In genomic region chr3:156416846-156417581, GRCh38 we compare ENCODE assay signal across 19 cellular contexts.
DNase-seq lines count a peak whose midpoint lies in the region; ATAC-seq and TF ChIP-seq lines count a peak whose summit lies in the region.
"Had no signal": no experiment of that assay in that cellular context is flagged by ENCODE, and none has a peak within 500 bp of the region (broad histone marks: within the 10 kb centered on the region; RNA-seq: fewer than 3 reads in every experiment).

No MANE protein-coding gene starts in this region.

- no peaks in the 10 kb centered on the region for H3K9me3 Mint-ChIP-seq in Caco-2 (ENCODE audit: unreplicated experiment)
- H3K9me3 Mint-ChIP-seq: activated naive CD8-positive, alpha-beta T cell treated with anti-CD3 and anti-CD28 coated beads for 36 hours had no signal

- H3K27me3 ChIP-seq in Caco-2 (replicated peaks; ENCODE audit: control insufficient read depth, insufficient read depth, low read length) = no peaks in the 10 kb centered on the region

- H3K36me3 Mint-ChIP-seq in Caco-2 (ENCODE audit: insufficient read depth, unreplicated experiment) = no peaks in the 10 kb centered on the region
- H3K36me3 Mint-ChIP-seq: activated naive CD8-positive, alpha-beta T cell treated with anti-CD3 and anti-CD28 coated beads for 36 hours had no signal

- H3K9me3 ChIP-seq in Caco-2 = no peaks in the 10 kb centered on the region

- BruUV-seq in Caco-2 (replicated peaks; lab: Mats Ljungman, UMichigan) = no TSS peak

- peaks cover 15% of the 10 kb centered on the region for H3K27me3 Mint-ChIP-seq in Caco-2 (ENCODE audit: insufficient read depth, unreplicated experiment)

- H3K4me1 Mint-ChIP-seq in Caco-2 (ENCODE audit: low read depth, unreplicated experiment) = no peaks in the 10 kb centered on the region
- H3K4me1 Mint-ChIP-seq: activated naive CD8-positive, alpha-beta T cell treated with anti-CD3 and anti-CD28 coated beads for 36 hours; naive thymus-derived CD4-positive, alpha-beta T cell had no signal

- no peak overlapping the region for H3K27ac Mint-ChIP-seq in Caco-2 (ENCODE audit: unreplicated experiment)
- H3K27ac Mint-ChIP-seq: activated naive CD8-positive, alpha-beta T cell treated with anti-CD3 and anti-CD28 coated beads for 36 hours had no signal

- H3K4me3 ChIP-seq in Caco-2 (ENCODE audit: low read depth, low read length) = no peak overlapping the region
- H3K4me3 ChIP-seq: GM23248, K562 had no signal

- H3K4me1 ChIP-seq in Caco-2 = no peaks in the 10 kb centered on the region

- no peak overlapping the region for H3K4me3 Mint-ChIP-seq in Caco-2 (ENCODE audit: unreplicated experiment)
- H3K4me3 Mint-ChIP-seq: activated naive CD8-positive, alpha-beta T cell treated with anti-CD3 and anti-CD28 coated beads for 36 hours; naive thymus-derived CD4-positive, alpha-beta T cell had no signal

- DNase-seq in NCI-H524 (lab: John Stamatoyannopoulos, UW) (peak; percentile 64 to 92), caudate nucleus (lab: John Stamatoyannopoulos, UW) (peak in 1 of 61 donors; percentile 19), retina (peak; percentile 68), DMS79 (lab: John Stamatoyannopoulos, UW) (no peak), Caco-2 (no peak), NCI-H345 treated with DMSO at 0.1 percent for 48 hours (lab: John Stamatoyannopoulos, UW; ENCODE audit: unreplicated experiment) (no peak)
- DNase-seq: activated CD4-positive, alpha-beta T cell treated with anti-CD3 and anti-CD28 coated beads for 4 hours; activated naive CD8-positive, alpha-beta T cell treated with anti-CD3 and anti-CD28 coated beads for 36 hours; GM23248; hippocampal formation; naive thymus-derived CD4-positive, alpha-beta T cell; NCI-H1436 treated with DMSO at 0.1 percent for 48 hours; NCI-H526; stimulated activated CD4-positive, alpha-beta T cell treated with anti-CD3 and anti-CD28 coated beads, Interleukin-2, amount 100 ng/mL, for 24 hours; T1000 had no signal

- intact Hi-C loops in Caco-2 (cut with micrococcal nuclease; ENCODE audit: unreplicated experiment) = no loop called here

- no peak for TF ChIP-seq CTCF in Caco-2 (IDR thresholded peaks at IDR 0.05; ENCODE audit: insufficient read depth in 1 of 2, low read depth in 1 of 2, low read length in 1 of 2, severe bottlenecking in 1 of 2, unreplicated experiment in 1 of 2)

- H3K27ac ChIP-seq in caudate nucleus (ENCODE audit: low read depth, low read length) = peak overlapping the region; percentile 59
- H3K27ac ChIP-seq: C4-2B, epithelial cell of prostate, GM23248 had no signal

- H3K36me3 ChIP-seq in Caco-2 (ENCODE audit: control insufficient read depth, insufficient read depth, low read length) = no peaks in the 10 kb centered on the region

- ATAC-seq in GM18870 (IDR thresholded peaks at IDR 0.05; ENCODE audit: unreplicated experiment) = peak; percentile 46
- ATAC-seq: K562; naive thymus-derived CD4-positive, alpha-beta T cell had no signal

- CTCF ChIA-PET in Caco-2 (lab: Charles Lee) = no interaction called here

- POLR2A ChIA-PET in Caco-2 (lab: Charles Lee) = no interaction called here

Comparison
In these comparisons a context has a peak if more than half of its experiments do, and no peak if none do; other contexts are left out.
1. DNase-seq: peak in NCI-H524 (2 of 2) and retina (single experiment); none in DMS79 (single experiment), Caco-2 (0 of 2) and NCI-H345 treated with DMSO at 0.1 percent for 48 hours (single experiment).